In the genomic region with DNA sequence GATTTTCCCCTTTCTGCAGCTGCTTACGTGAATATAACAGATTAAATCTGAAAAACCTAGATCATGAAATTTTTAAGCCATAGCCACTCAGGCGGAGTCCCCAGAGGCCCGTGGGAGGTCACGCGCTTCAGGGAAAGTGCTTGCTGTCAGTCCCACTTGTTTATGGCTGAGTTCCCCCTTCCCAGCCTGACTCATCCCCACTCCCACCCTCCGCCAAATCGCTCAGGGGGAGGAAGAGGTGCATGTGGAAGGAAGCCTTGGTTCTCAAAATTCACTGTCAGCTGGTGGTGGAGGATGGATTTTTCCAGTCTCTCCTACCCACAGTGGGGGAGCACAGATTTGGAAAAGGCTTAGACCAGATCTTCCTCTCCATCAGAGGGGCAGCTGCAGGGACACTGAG, we compare ENCODE assay signal across 18 cellular contexts.
DNase-seq lines count a peak whose midpoint lies in the region; ATAC-seq and TF ChIP-seq lines count a peak whose summit lies in the region.
"Had no signal": no experiment of that assay in that cellular context is flagged by ENCODE, and none has a peak within 500 bp of the region (broad histone marks: within the 10 kb centered on the region; RNA-seq: fewer than 3 reads in every experiment).

No MANE protein-coding gene starts in this region.

- H3K9me3 Mint-ChIP-seq in nephron progenitor cell: no peaks in the 10 kb centered on the region
- H3K9me3 Mint-ChIP-seq: activated naive CD4-positive, alpha-beta T cell treated with anti-CD3 and anti-CD28 coated beads, Interleukin-2, amount 50 U/mL, for 24 hours; activated T-cell treated with anti-CD3 and anti-CD28 coated beads, Interleukin-2, amount 50 U/mL, for 72 hours; CD8-positive, alpha-beta memory T cell; GM23338 had no signal

- H3K4me3 ChIP-seq in left ventricle myocardium inferior (no peak overlapping the region), tibial artery (no peak overlapping the region)
- H3K4me3 ChIP-seq: GM23338, left lung had no signal

- intact Hi-C loops in left ventricle myocardium superior (cut with micrococcal nuclease): no loop called here
- intact Hi-C loops in left ventricle myocardium inferior (cut with micrococcal nuclease): no loop called here
- intact Hi-C loops in tibial artery (cut with DNase I; ENCODE audit: low total_unique reads): no loop called here

- H3K9me3 ChIP-seq in left ventricle myocardium inferior (replicated peaks): no peaks in the 10 kb centered on the region
- H3K9me3 ChIP-seq in tibial artery: no peaks in the 10 kb centered on the region
- H3K9me3 ChIP-seq: left lung had no signal

- H3K27ac Mint-ChIP-seq in nephron progenitor cell: no peak overlapping the region
- H3K27ac Mint-ChIP-seq: activated naive CD4-positive, alpha-beta T cell treated with anti-CD3 and anti-CD28 coated beads, Interleukin-2, amount 50 U/mL, for 24 hours; activated T-cell treated with anti-CD3 and anti-CD28 coated beads, Interleukin-2, amount 50 U/mL, for 72 hours; CD8-positive, alpha-beta memory T cell; GM23338 had no signal

- ATAC-seq in left ventricle myocardium superior: peak; percentile 37
- ATAC-seq in HG03439 (IDR thresholded peaks at IDR 0.05; ENCODE audit: unreplicated experiment): no peak
- ATAC-seq: activated T-cell treated with anti-CD3 and anti-CD28 coated beads, Interleukin-2, amount 50 U/mL, for 72 hours; GM23338; left lung had no signal

- no peak overlapping the region for H3K4me3 Mint-ChIP-seq in nephron progenitor cell
- H3K4me3 Mint-ChIP-seq: activated naive CD4-positive, alpha-beta T cell treated with anti-CD3 and anti-CD28 coated beads, Interleukin-2, amount 50 U/mL, for 24 hours; activated T-cell treated with anti-CD3 and anti-CD28 coated beads, Interleukin-2, amount 50 U/mL, for 72 hours; CD8-positive, alpha-beta memory T cell; GM23338 had no signal

- DNase-seq in left ventricle myocardium superior: peak; percentile 46
- DNase-seq in left ventricle myocardium inferior: no peak
- peak in 46 of 61 donors; percentile 35 to 93 (median 67) for DNase-seq in caudate nucleus (lab: John Stamatoyannopoulos, UW)
- DNase-seq in nephron progenitor cell: peak; percentile 40
- no peak for DNase-seq in NCI-H69 (lab: John Stamatoyannopoulos, UW)
- no peak for DNase-seq in SW480 (ENCODE audit: low spot score)
- DNase-seq in tibial artery: no peak
- DNase-seq: activated CD4-positive, alpha-beta T cell treated with anti-CD3 and anti-CD28 coated beads for 1 hour; activated T-cell treated with anti-CD3 and anti-CD28 coated beads, Interleukin-2, amount 50 U/mL, for 72 hours; CD8-positive, alpha-beta memory T cell; KBM-7; left lung; NCI-H1694; substantia nigra had no signal

- TF ChIP-seq CTCF in left ventricle myocardium inferior (IDR thresholded peaks at IDR 0.05; ENCODE audit: borderline replicate concordance) (no peak), nephron progenitor cell (IDR thresholded peaks at IDR 0.05) (no peak), tibial artery (IDR thresholded peaks at IDR 0.05) (no peak)

- peaks cover 19% of the 10 kb centered on the region for H3K4me1 ChIP-seq in left ventricle myocardium inferior
- no peaks in the 10 kb centered on the region for H3K4me1 ChIP-seq in tibial artery
- H3K4me1 ChIP-seq: left lung had no signal

- H3K27me3 Mint-ChIP-seq in nephron progenitor cell (ENCODE audit: low read depth, poor library complexity): peaks cover 7% of the 10 kb centered on the region

- peaks cover 30% of the 10 kb centered on the region for H3K4me1 Mint-ChIP-seq in nephron progenitor cell
- H3K4me1 Mint-ChIP-seq: activated naive CD4-positive, alpha-beta T cell treated with anti-CD3 and anti-CD28 coated beads, Interleukin-2, amount 50 U/mL, for 24 hours; CD8-positive, alpha-beta memory T cell had no signal

- H3K36me3 ChIP-seq in left ventricle myocardium inferior (no peaks in the 10 kb centered on the region), tibial artery (no peaks in the 10 kb centered on the region)
- H3K36me3 ChIP-seq: left lung had no signal

- H3K27me3 ChIP-seq in left ventricle myocardium inferior (ENCODE audit: low read depth): no peaks in the 10 kb centered on the region
- no peaks in the 10 kb centered on the region for H3K27me3 ChIP-seq in tibial artery
- H3K27me3 ChIP-seq: left lung had no signal

- H3K27ac ChIP-seq in left ventricle myocardium inferior (replicated peaks) (no peak overlapping the region), caudate nucleus (ENCODE audit: low read depth, low read length) (peak overlapping the region; percentile 92), tibial artery (no peak overlapping the region)
- H3K27ac ChIP-seq: left lung, RWPE1 had no signal

- no peaks in the 10 kb centered on the region for H3K36me3 Mint-ChIP-seq in nephron progenitor cell (ENCODE audit: low read depth)
- H3K36me3 Mint-ChIP-seq: activated naive CD4-positive, alpha-beta T cell treated with anti-CD3 and anti-CD28 coated beads, Interleukin-2, amount 50 U/mL, for 24 hours; CD8-positive, alpha-beta memory T cell had no signal

Comparison
In these comparisons a context has a peak if more than half of its experiments do, and no peak if none do; other contexts are left out.
1. DNase-seq: peak in left ventricle myocardium superior (single experiment), caudate nucleus (46 of 61) and nephron progenitor cell (single experiment); none in left ventricle myocardium inferior (single experiment), NCI-H69 (single experiment), SW480 (single experiment) and tibial artery (0 of 2).